ENCODE assay signal across 32 cellular contexts in genomic region chr19:11101057-11101456, GRCh38.
"Had no signal": no experiment of that assay in that cellular context is flagged by ENCODE, and none has a peak within 500 bp of the region (broad histone marks: within the 10 kb centered on the region; RNA-seq: fewer than 3 reads in every experiment).

No MANE protein-coding gene starts in this region.

- H3K4me3 ChIP-seq: ovary, psoas muscle, skin epidermis, smooth muscle cell, spleen, suprapubic skin, testis, tibial artery, transverse colon, upper lobe of right lung, uterus had no signal

- DNase-seq: naive B cell; naive thymus-derived CD8-positive, alpha-beta T cell; occipital lobe; ovary; posterior cingulate gyrus; psoas muscle; spleen; stimulated activated CD4-positive, alpha-beta T cell treated with anti-CD3 and anti-CD28 coated beads, Interleukin-12 subunit alpha, Interleukin-12 subunit beta, amount 100 ng/mL, for 4 hours; stimulated activated CD4-positive, alpha-beta T cell treated with anti-CD3 and anti-CD28 coated beads, Interleukin-1b, Interleukin-23, amount 100 ng/mL, for 48 hours; stimulated activated CD4-positive, alpha-beta T cell treated with anti-CD3 and anti-CD28 coated beads, Interleukin-4, amount 100 ng/mL, for 1 hour; stimulated activated CD4-positive, alpha-beta T cell treated with anti-CD3 and anti-CD28 coated beads, Interleukin-4, amount 100 ng/mL, for 4 hours; stimulated activated CD8-positive, alpha-beta memory T cell treated with anti-CD3 and anti-CD28 coated beads, Interleukin-4, amount 100 ng/mL, for 48 hours; stimulated activated naive CD4-positive, alpha-beta T cell; stimulated activated naive CD8-positive, alpha-beta T cell treated with anti-CD3 and anti-CD28 coated beads, Interleukin-15, amount 100 ng/mL, for 72 hours; stimulated activated naive CD8-positive, alpha-beta T cell treated with anti-CD3 and anti-CD28 coated beads, Interleukin-15, Interleukin-2, amounts not matched to agents 100 U/mL and 50 U/mL, for 24 hours; substantia nigra; testis; tibial artery; transverse colon; upper lobe of right lung; uterus had no signal

- H3K36me3 ChIP-seq: ovary, uterus had no signal

- H3K9me3 ChIP-seq: ovary, psoas muscle, suprapubic skin, testis, tibial artery, transverse colon, upper lobe of right lung, uterus had no signal

- ATAC-seq: naive thymus-derived CD8-positive, alpha-beta T cell; psoas muscle; right cardiac atrium; sciatic nerve; stimulated activated memory B cell treated with anti-CD40 and anti-IgM and Interleukin-4, amounts not matched to agents 10 μg/mL and 1 μg/mL and 100 μg/mL, for 72 hours; stimulated activated naive CD8-positive, alpha-beta T cell treated with anti-CD3 and anti-CD28 coated beads, Interleukin-15, amount 100 ng/mL, for 72 hours; stimulated activated naive CD8-positive, alpha-beta T cell treated with anti-CD3 and anti-CD28 coated beads, Interleukin-15, Interleukin-2, amounts not matched to agents 100 U/mL and 50 U/mL, for 24 hours; upper lobe of right lung had no signal

- H3K4me3 Mint-ChIP-seq: naive thymus-derived CD8-positive, alpha-beta T cell; nephron; stimulated activated memory B cell treated with anti-CD40 and anti-IgM and Interleukin-4, amounts not matched to agents 10 μg/mL and 1 μg/mL and 100 μg/mL, for 72 hours; stimulated activated naive CD8-positive, alpha-beta T cell treated with anti-CD3 and anti-CD28 coated beads, Interleukin-15, amount 100 ng/mL, for 72 hours; type B pancreatic cell had no signal

- H3K27me3 ChIP-seq: ovary, spleen, suprapubic skin, testis, tibial artery, transverse colon, upper lobe of right lung, uterus had no signal

- H3K4me1 ChIP-seq: parathyroid adenoma, psoas muscle, uterus had no signal

- H3K27ac ChIP-seq: ovary, parathyroid adenoma, psoas muscle, skin epidermis, spleen, suprapubic skin, testis, tibial artery, transverse colon, upper lobe of right lung, uterus had no signal

- H3K9ac ChIP-seq: parathyroid adenoma had no signal

- H3K9me3 Mint-ChIP-seq: nephron, neural crest cell, type B pancreatic cell had no signal

- H3K27ac Mint-ChIP-seq: naive B cell; progenitor cell of endocrine pancreas; stimulated activated memory B cell treated with anti-CD40 and anti-IgM and Interleukin-4, amounts not matched to agents 10 μg/mL and 1 μg/mL and 100 μg/mL, for 72 hours; stimulated activated naive CD8-positive, alpha-beta T cell treated with anti-CD3 and anti-CD28 coated beads, Interleukin-15, amount 100 ng/mL, for 72 hours had no signal

- H2AFZ ChIP-seq: parathyroid adenoma had no signal

- H3K27me3 Mint-ChIP-seq: naive thymus-derived CD8-positive, alpha-beta T cell; progenitor cell of endocrine pancreas; stimulated activated naive CD8-positive, alpha-beta T cell treated with anti-CD3 and anti-CD28 coated beads, Interleukin-15, amount 100 ng/mL, for 72 hours; type B pancreatic cell had no signal

- H3K4me2 ChIP-seq: smooth muscle cell had no signal

- H3K79me2 ChIP-seq: parathyroid adenoma had no signal
